8 cellular contexts compared by ENCODE assay signal in the genomic region with DNA sequence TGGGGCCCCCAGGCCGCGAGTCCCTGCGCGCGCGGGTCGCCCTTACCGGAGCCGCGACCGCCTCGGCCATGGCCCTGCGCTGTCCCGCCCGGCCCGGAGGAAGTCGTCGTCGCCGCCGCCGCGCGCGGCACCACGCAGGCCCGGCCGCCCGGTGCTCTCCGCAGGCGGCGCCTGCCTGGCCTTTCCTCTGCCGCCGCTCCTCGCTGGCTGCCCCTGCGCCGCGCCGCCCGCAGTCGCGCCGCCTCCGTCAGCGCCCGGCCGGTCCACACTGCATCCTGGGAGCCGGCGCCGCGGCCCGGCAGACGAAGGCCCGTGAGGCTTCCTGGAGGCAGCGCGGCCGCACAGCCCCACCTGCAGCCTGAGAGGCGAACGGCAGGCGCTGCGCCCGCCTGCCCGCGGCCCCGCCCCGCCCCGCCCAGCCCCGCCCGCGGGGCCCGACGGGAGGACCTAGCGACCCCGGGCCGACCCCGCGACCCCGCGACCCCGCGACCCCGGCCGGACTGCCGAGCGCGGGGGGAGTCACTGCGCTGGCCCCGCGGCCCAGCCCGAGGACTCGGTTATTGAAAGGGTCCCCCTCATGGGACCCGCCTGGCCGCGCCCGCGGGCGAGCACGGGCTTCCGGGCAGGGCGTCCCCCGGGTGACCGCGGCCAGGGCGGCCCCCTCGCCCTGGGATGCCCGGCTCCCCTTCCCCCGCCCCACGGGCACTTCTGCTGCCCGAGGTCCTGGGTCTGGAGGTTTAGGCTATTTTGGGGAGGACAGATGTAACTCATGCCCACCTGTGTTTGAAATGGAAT. TPM values are rescaled to one million over a fixed set of nuclear protein-coding genes. Genes with fewer than 3 reads are reported as not detected.
DNase-seq lines count a peak whose midpoint lies in the region; ATAC-seq and TF ChIP-seq lines count a peak whose summit lies in the region.

TSS of gene ZNF746 (minus strand) at position 343 of the 795 bp plus-strand sequence. CDS start at position 70, 273 bp downstream.

- H3K4me3 ChIP-seq in GM12875 (ENCODE audit: low read depth, low read length) (peak within 1 kb of the TSS; percentile 70), HFF-Myc (replicated peaks; ENCODE audit: low read depth, low read length) (peak within 1 kb of the TSS; percentile 82), right cardiac atrium (ENCODE audit: low read length) (peak within 1 kb of the TSS; percentile 98), uterus (peak within 1 kb of the TSS; percentile 64 to 75)

- DNase-seq in HFF-Myc (ENCODE audit: extremely low read depth, low read depth): peak; percentile 36
- peak; percentile 91 for DNase-seq in NAMALWA (ENCODE audit: low spot score)
- peak; percentile 73 to 75 (median 73) for DNase-seq in T-helper 17 cell
- DNase-seq in amygdala (lab: John Stamatoyannopoulos, UW): peak in 44 of 56 donors; percentile 7 to 79 (median 52)
- DNase-seq in right cardiac atrium: peak; percentile 86 to 95 (median 94)
- peak; percentile 73 for DNase-seq in putamen (ENCODE audit: low spot score)
- DNase-seq in uterus: peak; percentile 66 to 77

- intact Hi-C loops in right cardiac atrium (cut with DNase I): no loop called here
- intact Hi-C loops in uterus (cut with DNase I; ENCODE audit: low total_unique reads): no loop called here

- H3K4me1 Mint-ChIP-seq in T-helper 17 cell: peaks cover 28% of the 10 kb centered on the region

- H3K27ac Mint-ChIP-seq in T-helper 17 cell: peak within 1 kb of the TSS; percentile 82

- ATAC-seq in T-helper 17 cell: peak; percentile 96
- peak; percentile 91 to 93 for ATAC-seq in right cardiac atrium

- WGBS in right cardiac atrium: under 1% methylated on average over 109 of the region's 109 CpGs

- H3K27me3 Mint-ChIP-seq in T-helper 17 cell: no peaks in the 10 kb centered on the region

- peak in 1 of 2 donors; percentile 61 for TF ChIP-seq POLR2A in uterus (IDR thresholded peaks at IDR 0.05)

- peaks cover 4% of the 10 kb centered on the region for H3K36me3 Mint-ChIP-seq in T-helper 17 cell (ENCODE audit: low read depth)

- H3K9me3 ChIP-seq in T-helper 17 cell (ENCODE audit: control insufficient read depth, low read length, poor library complexity, severe bottlenecking): no peaks in the 10 kb centered on the region
- H3K9me3 ChIP-seq in right cardiac atrium (ENCODE audit: control insufficient read depth, low read length): no peaks in the 10 kb centered on the region
- H3K9me3 ChIP-seq in uterus: no peaks in the 10 kb centered on the region

- H3K4me3 Mint-ChIP-seq in T-helper 17 cell: peak within 1 kb of the TSS; percentile 96

- peak; percentile 83 for TF ChIP-seq CTCF in GM12875 (IDR thresholded peaks at IDR 0.05; ENCODE audit: borderline replicate concordance, insufficient read depth, low read depth, low read length)
- TF ChIP-seq CTCF in HFF-Myc (IDR thresholded peaks at IDR 0.05; ENCODE audit: low read depth, low read length, missing control alignments): peak; percentile 34
- TF ChIP-seq CTCF in uterus (IDR thresholded peaks at IDR 0.05): peak in 3 of 4 experiments; percentile 77 to 84 (median 79)

- H3K36me3 ChIP-seq in uterus: no peaks in the 10 kb centered on the region

- H3K27ac ChIP-seq in right cardiac atrium (ENCODE audit: low read length) (peak within 1 kb of the TSS; percentile 91), uterus (peak within 1 kb of the TSS; percentile 91)

- no peaks in the 10 kb centered on the region for H3K27me3 ChIP-seq in right cardiac atrium (ENCODE audit: control insufficient read depth, insufficient read depth)
- no peaks in the 10 kb centered on the region for H3K27me3 ChIP-seq in uterus

- no peaks in the 10 kb centered on the region for H3K4me1 ChIP-seq in right cardiac atrium (ENCODE audit: control insufficient read depth, insufficient read depth, low read length)
- no peaks in the 10 kb centered on the region for H3K4me1 ChIP-seq in uterus

RNA-seq across cellular contexts. Expression of gene ZNF746, which starts in this region (rescaled TPM):
- total RNA-seq in T-helper 17 cell (10 to 100 TPM; 28.1 to 29.2 TPM), right cardiac atrium (10 to 100 TPM in 1 of 4 donors, 1 to 10 TPM in 3; 9.5 to 10.7 (median 9.8) TPM), uterus (10 to 100 TPM; 15.6 to 30.5 (median 20.2) TPM)
- 5.0 TPM for polyA plus RNA-seq in right cardiac atrium

Comparison
In these comparisons a context has a peak if more than half of its experiments do, and no peak if none do; other contexts are left out.
1. Peak in every context shown above with its lines: DNase-seq, ATAC-seq, H3K4me3 ChIP-seq and H3K27ac ChIP-seq.
2. DNase-seq: peak in every context shown above with its lines; median percentile 94 in right cardiac atrium; 91 in NAMALWA; 73 in T-helper 17 cell; 73 in putamen; 72 in uterus; 52 in amygdala; 36 in HFF-Myc.